Comparison of ENCODE assay signal across 16 cellular contexts in the genomic region with DNA sequence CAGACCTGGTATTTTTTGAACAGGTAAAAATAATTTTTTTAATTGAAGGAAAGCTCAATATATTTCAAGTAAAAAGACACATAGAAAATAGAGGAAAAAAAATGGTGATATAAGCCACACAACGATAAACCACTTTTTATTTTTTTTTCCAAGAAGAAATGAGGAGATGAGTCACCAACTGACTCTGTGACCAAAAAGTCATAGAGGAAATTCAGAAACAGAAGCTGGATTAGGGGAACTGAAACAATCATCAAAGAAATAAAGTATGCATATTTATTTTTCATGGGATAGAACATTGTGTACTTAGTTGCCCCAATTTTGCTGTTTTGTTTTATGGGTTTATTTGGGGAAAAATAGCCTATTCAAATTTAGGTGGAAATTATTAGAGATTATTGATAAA.
DNase-seq lines count a peak whose midpoint lies in the region; ATAC-seq and TF ChIP-seq lines count a peak whose summit lies in the region.
"Had no signal": no experiment of that assay in that cellular context is flagged by ENCODE, and none has a peak within 500 bp of the region (broad histone marks: within the 10 kb centered on the region; RNA-seq: fewer than 3 reads in every experiment).

No MANE protein-coding gene starts in this region.

- no peak for TF ChIP-seq CTCF in smooth muscle cell (IDR thresholded peaks at IDR 0.05; ENCODE audit: borderline replicate concordance, insufficient read depth, poor library complexity, severe bottlenecking)

- ATAC-seq in activated CD8-positive, alpha-beta T cell treated with anti-CD3 and anti-CD28 coated beads, Interleukin-2, amount 10 ng/mL, durations not matched to agents 7 days and 5 days = peak; percentile 44
- no peak for ATAC-seq in effector memory CD8-positive, alpha-beta T cell (replicated peaks)

- DNase-seq in SKM-1 treated with dmso at 0.1 percent for 144 hours (lab: John Stamatoyannopoulos, UW; ENCODE audit: unreplicated experiment) = peak; percentile 68
- DNase-seq in SKM-1 (lab: John Stamatoyannopoulos, UW; ENCODE audit: unreplicated experiment) = no peak
- DNase-seq in KBM-7 = peak; percentile 73
- DNase-seq in activated CD8-positive, alpha-beta T cell treated with anti-CD3 and anti-CD28 coated beads, Interleukin-2, amount 10 ng/mL, durations not matched to agents 7 days and 5 days = no peak
- DNase-seq in smooth muscle cell (lab: John Stamatoyannopoulos, UW; ENCODE audit: unreplicated experiment) = no peak
- DNase-seq in stimulated activated CD4-positive, alpha-beta T cell treated with anti-CD3 and anti-CD28 coated beads, Interleukin-4, amount 100 ng/mL, for 1 hour = no peak
- no peak for DNase-seq in activated T-helper 2 cell treated with anti-CD3 and anti-CD28 coated beads, Interferon-gamma antibody, Interleukin-2, Interleukin-4, amounts not matched to agents 10 μg/mL and 5 μg/mL and 100 μg/mL, durations not matched to agents 14 hours and 24 hours and 36 hours (ENCODE audit: low spot score)
- no peak for DNase-seq in effector memory CD8-positive, alpha-beta T cell
- DNase-seq: 8988T; activated CD4-positive, CD25-positive, alpha-beta regulatory T cell; activated naive CD4-positive, alpha-beta T cell; dorsolateral prefrontal cortex; heart right ventricle; NCI-H2171; transverse colon had no signal

- peaks cover 5% of the 10 kb centered on the region for H3K36me3 Mint-ChIP-seq in activated CD8-positive, alpha-beta T cell treated with anti-CD3 and anti-CD28 coated beads, Interleukin-2, amount 10 ng/mL, durations not matched to agents 7 days and 5 days (ENCODE audit: low read depth)
- peaks cover 12% of the 10 kb centered on the region for H3K36me3 Mint-ChIP-seq in activated T-helper 2 cell treated with anti-CD3 and anti-CD28 coated beads, Interferon-gamma antibody, Interleukin-2, Interleukin-4, amounts not matched to agents 10 μg/mL and 5 μg/mL and 100 μg/mL, durations not matched to agents 14 hours and 24 hours and 36 hours (ENCODE audit: low read depth)
- H3K36me3 Mint-ChIP-seq in effector memory CD8-positive, alpha-beta T cell (ENCODE audit: insufficient read depth) = no peaks in the 10 kb centered on the region

- H4K20me1 ChIP-seq in smooth muscle cell (ENCODE audit: low read depth) = no peaks in the 10 kb centered on the region

- WGBS in smooth muscle cell (ENCODE audit: low lambda C conversion rate) = 23% methylated on average over 1 of the region's 1 CpG

- no peaks in the 10 kb centered on the region for H3K9me3 Mint-ChIP-seq in activated CD8-positive, alpha-beta T cell treated with anti-CD3 and anti-CD28 coated beads, Interleukin-2, amount 10 ng/mL, durations not matched to agents 7 days and 5 days (ENCODE audit: insufficient read depth)
- peaks cover 3% of the 10 kb centered on the region for H3K9me3 Mint-ChIP-seq in activated T-helper 2 cell treated with anti-CD3 and anti-CD28 coated beads, Interferon-gamma antibody, Interleukin-2, Interleukin-4, amounts not matched to agents 10 μg/mL and 5 μg/mL and 100 μg/mL, durations not matched to agents 14 hours and 24 hours and 36 hours
- no peaks in the 10 kb centered on the region for H3K9me3 Mint-ChIP-seq in effector memory CD8-positive, alpha-beta T cell

- no peak overlapping the region for H3K27ac Mint-ChIP-seq in activated CD8-positive, alpha-beta T cell treated with anti-CD3 and anti-CD28 coated beads, Interleukin-2, amount 10 ng/mL, durations not matched to agents 7 days and 5 days
- H3K27ac Mint-ChIP-seq in activated T-helper 2 cell treated with anti-CD3 and anti-CD28 coated beads, Interferon-gamma antibody, Interleukin-2, Interleukin-4, amounts not matched to agents 10 μg/mL and 5 μg/mL and 100 μg/mL, durations not matched to agents 14 hours and 24 hours and 36 hours = no peak overlapping the region
- no peak overlapping the region for H3K27ac Mint-ChIP-seq in effector memory CD8-positive, alpha-beta T cell
- H3K27ac Mint-ChIP-seq: mesothelial cell of epicardium had no signal

- POLR2A ChIA-PET in activated CD8-positive, alpha-beta T cell treated with anti-CD3 and anti-CD28 coated beads, Interleukin-2, amount 10 ng/mL, durations not matched to agents 7 days and 5 days (lab: Charles Lee) = interaction anchor here (0.8 kb wide), 1 partner anchor 240 kb away, joined by 3 read pairs; a partner anchor contains a TSS

- H3K36me3 ChIP-seq in smooth muscle cell (ENCODE audit: low read depth) = no peaks in the 10 kb centered on the region
- H3K36me3 ChIP-seq: heart right ventricle, transverse colon had no signal

- H3K4me3 Mint-ChIP-seq in activated CD8-positive, alpha-beta T cell treated with anti-CD3 and anti-CD28 coated beads, Interleukin-2, amount 10 ng/mL, durations not matched to agents 7 days and 5 days = no peak overlapping the region
- no peak overlapping the region for H3K4me3 Mint-ChIP-seq in activated T-helper 2 cell treated with anti-CD3 and anti-CD28 coated beads, Interferon-gamma antibody, Interleukin-2, Interleukin-4, amounts not matched to agents 10 μg/mL and 5 μg/mL and 100 μg/mL, durations not matched to agents 14 hours and 24 hours and 36 hours (ENCODE audit: low read depth)
- H3K4me3 Mint-ChIP-seq in effector memory CD8-positive, alpha-beta T cell = no peak overlapping the region
- H3K4me3 Mint-ChIP-seq: mesothelial cell of epicardium had no signal

- no peaks in the 10 kb centered on the region for H3K27me3 ChIP-seq in smooth muscle cell (ENCODE audit: low read depth)
- H3K27me3 ChIP-seq: dorsolateral prefrontal cortex, heart right ventricle, transverse colon had no signal

- no peaks in the 10 kb centered on the region for H3K4me1 ChIP-seq in smooth muscle cell (ENCODE audit: low read depth)
- H3K4me1 ChIP-seq: transverse colon had no signal

- H3K27me3 Mint-ChIP-seq in activated CD8-positive, alpha-beta T cell treated with anti-CD3 and anti-CD28 coated beads, Interleukin-2, amount 10 ng/mL, durations not matched to agents 7 days and 5 days (ENCODE audit: low read depth) = no peaks in the 10 kb centered on the region
- no peaks in the 10 kb centered on the region for H3K27me3 Mint-ChIP-seq in activated T-helper 2 cell treated with anti-CD3 and anti-CD28 coated beads, Interferon-gamma antibody, Interleukin-2, Interleukin-4, amounts not matched to agents 10 μg/mL and 5 μg/mL and 100 μg/mL, durations not matched to agents 14 hours and 24 hours and 36 hours (ENCODE audit: low read depth)
- no peaks in the 10 kb centered on the region for H3K27me3 Mint-ChIP-seq in effector memory CD8-positive, alpha-beta T cell

- no peaks in the 10 kb centered on the region for H3F3A ChIP-seq in smooth muscle cell (ENCODE audit: low read depth)

- in situ Hi-C loops in KBM-7 (cut with MboI; ENCODE audit: low pct_unique_long_range_greater_than_20kb, low sequenced_read_pairs) = no loop called here

- H3K27ac ChIP-seq in smooth muscle cell (ENCODE audit: low read depth) = peak overlapping the region; percentile 14
- H3K27ac ChIP-seq: dorsolateral prefrontal cortex, transverse colon had no signal

- peaks cover 36% of the 10 kb centered on the region for H3K4me1 Mint-ChIP-seq in activated CD8-positive, alpha-beta T cell treated with anti-CD3 and anti-CD28 coated beads, Interleukin-2, amount 10 ng/mL, durations not matched to agents 7 days and 5 days (ENCODE audit: low read depth)
- peaks cover 36% of the 10 kb centered on the region for H3K4me1 Mint-ChIP-seq in activated T-helper 2 cell treated with anti-CD3 and anti-CD28 coated beads, Interferon-gamma antibody, Interleukin-2, Interleukin-4, amounts not matched to agents 10 μg/mL and 5 μg/mL and 100 μg/mL, durations not matched to agents 14 hours and 24 hours and 36 hours (ENCODE audit: low read depth)
- H3K4me1 Mint-ChIP-seq in effector memory CD8-positive, alpha-beta T cell (ENCODE audit: low read depth in 2 of 2) = no peaks in the 10 kb centered on the region

- H3K79me2 ChIP-seq in smooth muscle cell (ENCODE audit: low read depth) = no peaks in the 10 kb centered on the region

- intact Hi-C loops in activated T-helper 2 cell treated with anti-CD3 and anti-CD28 coated beads, Interferon-gamma antibody, Interleukin-2, Interleukin-4, amounts not matched to agents 10 μg/mL and 5 μg/mL and 100 μg/mL, durations not matched to agents 14 hours and 24 hours and 36 hours (cut with micrococcal nuclease) = loop anchor here (2.0 to 5.0 kb wide), 4 partner anchors 14 to 84 kb away; no protein-coding TSS in a partner anchor

- H3K4me2 ChIP-seq in smooth muscle cell = peak overlapping the region; percentile 53

- CTCF ChIA-PET in activated CD8-positive, alpha-beta T cell treated with anti-CD3 and anti-CD28 coated beads, Interleukin-2, amount 10 ng/mL, durations not matched to agents 7 days and 5 days (lab: Charles Lee) = interaction anchor here (0.6 to 1.8 kb wide), 5 partner anchors 10 to 147 kb away, joined by 3 to 10 read pairs (median 4); no protein-coding TSS in a partner anchor

- no peak overlapping the region for H3K9ac ChIP-seq in smooth muscle cell (ENCODE audit: low read depth)

- H3K9me3 ChIP-seq in smooth muscle cell (replicated peaks; ENCODE audit: low read depth) = no peaks in the 10 kb centered on the region
- H3K9me3 ChIP-seq: heart right ventricle, transverse colon had no signal

- H2AFZ ChIP-seq in smooth muscle cell (ENCODE audit: low read depth) = no peak overlapping the region

- no peak overlapping the region for H3K4me3 ChIP-seq in smooth muscle cell
- H3K4me3 ChIP-seq: dorsolateral prefrontal cortex, heart right ventricle, transverse colon had no signal

Comparison
In these comparisons a context has a peak if more than half of its experiments do, and no peak if none do; other contexts are left out.
1. DNase-seq: peak in SKM-1 treated with dmso at 0.1 percent for 144 hours (single experiment) and KBM-7 (single experiment); none in SKM-1 (single experiment), activated CD8-positive, alpha-beta T cell treated with anti-CD3 and anti-CD28 coated beads, Interleukin-2, amount 10 ng/mL, durations not matched to agents 7 days and 5 days (single experiment), smooth muscle cell (single experiment), stimulated activated CD4-positive, alpha-beta T cell treated with anti-CD3 and anti-CD28 coated beads, Interleukin-4, amount 100 ng/mL, for 1 hour (single experiment), activated T-helper 2 cell treated with anti-CD3 and anti-CD28 coated beads, Interferon-gamma antibody, Interleukin-2, Interleukin-4, amounts not matched to agents 10 μg/mL and 5 μg/mL and 100 μg/mL, durations not matched to agents 14 hours and 24 hours and 36 hours (single experiment) and effector memory CD8-positive, alpha-beta T cell (0 of 3).